ENCODE assay signal across 8 cellular contexts in the genomic region with DNA sequence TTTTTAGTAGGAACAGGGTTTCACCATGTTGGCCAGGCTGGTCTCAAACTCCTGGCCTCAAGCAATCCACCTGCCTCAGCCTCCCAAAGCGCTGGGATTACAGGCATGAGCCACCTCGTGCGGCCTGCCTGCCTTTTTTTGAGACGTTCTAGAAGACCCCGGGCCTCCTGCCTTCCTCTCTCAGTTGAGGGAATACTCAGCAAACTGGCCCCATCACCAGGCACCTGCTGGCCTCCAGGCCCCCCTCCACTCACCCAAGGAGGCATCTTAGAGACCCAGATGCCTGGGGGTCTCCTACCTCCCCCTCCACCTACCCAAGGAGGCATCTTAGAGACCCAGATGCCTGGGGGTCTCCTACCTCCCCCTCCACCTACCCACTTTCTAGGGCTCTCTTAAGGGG. TPM values are rescaled to one million over a fixed set of nuclear protein-coding genes. Genes with fewer than 3 reads are reported as not detected.
DNase-seq lines count a peak whose midpoint lies in the region; ATAC-seq and TF ChIP-seq lines count a peak whose summit lies in the region.
"Not testable (repeated sequence)": the region's sequence is repeated elsewhere in the genome, so short reads cannot be mapped to it uniquely, and the experiment has no call there.

No MANE protein-coding gene starts in this region.

- RAD21 ChIA-PET in HCT116 (lab: Charles Lee; ENCODE audit: low non-redundant PET in 1 of 2, low total read pairs in 2 of 2, uncharacterized antibody in 2 of 2, unreplicated experiment in 2 of 2), result interaction anchor here (2.2 kb wide), 2 partner anchors 21 kb away, joined by 14 to 16 read pairs; no protein-coding TSS in a partner anchor

- not testable (repeated sequence) for H4K20me1 ChIP-seq in HCT116 (ENCODE audit: insufficient read depth)

- H3K4me1 ChIP-seq in HCT116 (ENCODE audit: control insufficient read depth in 1 of 2, insufficient read depth in 2 of 2, low read length in 2 of 2), result peaks cover 78 to 86% of the 10 kb centered on the region in 2 experiments
- H3K4me1 ChIP-seq in right atrium auricular region, result peaks cover 2 to 50% of the 10 kb centered on the region in 2 donors
- peaks cover 38 to 42% of the 10 kb centered on the region in 2 donors for H3K4me1 ChIP-seq in mucosa of rectum (ENCODE audit: control insufficient read depth in 2 of 2, insufficient read depth in 2 of 2, low read length in 2 of 2)
- H3K4me1 ChIP-seq in gastrocnemius medialis, result peaks cover 52 to 57% of the 10 kb centered on the region in 2 donors
- peaks cover 46 to 60% of the 10 kb centered on the region in 2 donors for H3K4me1 ChIP-seq in thoracic aorta (ENCODE audit: control insufficient read depth in 1 of 2, low read depth in 2 of 2)
- H3K4me1 ChIP-seq in aorta (ENCODE audit: control insufficient read depth in 1 of 2, insufficient read depth in 2 of 2, low read length in 2 of 2), result not testable (repeated sequence)

- H3K4me2 ChIP-seq in HCT116 (ENCODE audit: low read length), result peak overlapping the region; percentile 93

- CTCF ChIA-PET in HCT116 (lab: Charles Lee), result interaction anchor here (0.8 to 2.7 kb wide), 4 partner anchors 15 to 31 kb away, joined by 3 to 64 read pairs (median 6); no protein-coding TSS in a partner anchor

- intact Hi-C loops in HCT116 (cut with micrococcal nuclease); aorta (cut with DNase I): not testable (repeated sequence)
- intact Hi-C loops in dorsolateral prefrontal cortex (cut with DNase I) (loop anchor here in 1 of 2 donors (2.0 kb wide), 1 partner anchor 22 kb away; no protein-coding TSS in a partner anchor), gastrocnemius medialis (cut with DNase I; ENCODE audit: low total_unique reads) (loop anchor here (5.0 kb wide), 1 partner anchor 241 kb away; no protein-coding TSS in a partner anchor)

- not testable (repeated sequence) for TF ChIP-seq RAD21 in HCT116 (IDR thresholded peaks at IDR 0.05; ENCODE audit: low read depth)

- not testable (repeated sequence) for TF ChIP-seq POLR2A in HCT116 (IDR thresholded peaks at IDR 0.05; ENCODE audit: borderline replicate concordance, extremely low read depth, insufficient read depth, insufficient read length); gastrocnemius medialis (IDR thresholded peaks at IDR 0.05)

- H3K36me3 ChIP-seq in HCT116 (ENCODE audit: control insufficient read depth in 1 of 2, insufficient read depth in 2 of 2, low read length in 2 of 2); right atrium auricular region; mucosa of rectum (ENCODE audit: control insufficient read depth in 2 of 2, insufficient read depth in 2 of 2, low read length in 2 of 2); gastrocnemius medialis; thoracic aorta; aorta (ENCODE audit: control insufficient read depth in 1 of 2, insufficient read depth in 2 of 2, low read length in 1 of 2): not testable (repeated sequence)

- in situ Hi-C loops in gastrocnemius medialis (cut with MboI; ENCODE audit: low sequenced_read_pairs in 4 of 4), result not testable (repeated sequence)

- not testable (repeated sequence) for H3K79me2 ChIP-seq in HCT116 (ENCODE audit: insufficient read depth, low read length)

- WGBS in aorta, 2 donors, result 76 to 78% methylated on average over 5 of the region's 5 CpGs

- H3K9ac ChIP-seq in HCT116 (ENCODE audit: low read length) (peak overlapping the region; percentile 67), mucosa of rectum (ENCODE audit: low read depth in 1 of 2, low read length in 2 of 2) (peak overlapping the region in 1 of 2 donors; percentile 45)

- POLR2A ChIA-PET in HCT116 (lab: Charles Lee), result interaction anchor here (0.7 to 2.4 kb wide), 3 partner anchors 10 to 15 kb away, joined by 4 to 21 read pairs (median 8); a partner anchor contains a TSS

- H3K9me2 ChIP-seq in HCT116 (ENCODE audit: insufficient read depth), result not testable (repeated sequence)

- H3K9me3 ChIP-seq in HCT116 (ENCODE audit: control insufficient read depth in 1 of 2, insufficient read depth in 1 of 2, low read depth in 1 of 2, low read length in 2 of 2); right atrium auricular region; mucosa of rectum (ENCODE audit: control insufficient read depth in 2 of 2, low read length in 2 of 2); gastrocnemius medialis; thoracic aorta; aorta (ENCODE audit: control insufficient read depth, low read length): not testable (repeated sequence)

- TF ChIP-seq CTCF in HCT116 (IDR thresholded peaks at IDR 0.05 in 2 of 3, conservative IDR thresholded peaks at IDR 0.05 in 1 of 3; ENCODE audit: borderline replicate concordance in 1 of 3, insufficient read depth in 1 of 3, low read depth in 2 of 3, low read length in 2 of 3); dorsolateral prefrontal cortex (IDR thresholded peaks at IDR 0.05 in 54 of 56, conservative IDR thresholded peaks at IDR 0.05 in 2 of 56; ENCODE audit: low read depth in 1 of 56, partially characterized antibody in 56 of 56); right atrium auricular region (IDR thresholded peaks at IDR 0.05); gastrocnemius medialis (IDR thresholded peaks at IDR 0.05 in 4 of 5, conservative IDR thresholded peaks at IDR 0.05 in 1 of 5); thoracic aorta (IDR thresholded peaks at IDR 0.05): not testable (repeated sequence)

- H3K27ac ChIP-seq in HCT116 (ENCODE audit: low read depth, low read length) (peak overlapping the region; percentile 99), angular gyrus (ENCODE audit: low read depth, low read length) (peak overlapping the region; percentile 100), dorsolateral prefrontal cortex (peak overlapping the region; percentile 63 to 100 (median 100)), right atrium auricular region (peak overlapping the region; percentile 94 to 97), mucosa of rectum (ENCODE audit: low read depth in 2 of 2, low read length in 2 of 2) (peak overlapping the region; percentile 89 to 90), gastrocnemius medialis (peak overlapping the region; percentile 99 to 100 (median 100)), thoracic aorta (peak overlapping the region; percentile 95 to 98), aorta (ENCODE audit: low read depth in 1 of 2, low read length in 2 of 2) (peak overlapping the region; percentile 47 to 93)

- not testable (repeated sequence) for H3K4me3 ChIP-seq in HCT116 (replicated peaks in 1 of 2; ENCODE audit: low read depth in 1 of 2, low read length in 2 of 2); dorsolateral prefrontal cortex; right atrium auricular region; mucosa of rectum (ENCODE audit: low read length in 2 of 2); gastrocnemius medialis; aorta (ENCODE audit: low read length in 2 of 2)
- peak overlapping the region; percentile 62 for H3K4me3 ChIP-seq in thoracic aorta

- H2AFZ ChIP-seq in HCT116 (ENCODE audit: low read depth, low read length, poor library complexity, severe bottlenecking), result not testable (repeated sequence)

- H3K27me3 ChIP-seq in HCT116 (ENCODE audit: insufficient read depth, low read length); dorsolateral prefrontal cortex; right atrium auricular region; mucosa of rectum (ENCODE audit: control insufficient read depth in 2 of 2, insufficient read depth in 2 of 2, low read length in 2 of 2); gastrocnemius medialis; thoracic aorta (replicated peaks; ENCODE audit: insufficient read depth); aorta (ENCODE audit: control insufficient read depth in 1 of 2, insufficient read depth in 2 of 2, low read length in 1 of 2): not testable (repeated sequence)

- BruUV-seq in HCT116 (replicated peaks; lab: Mats Ljungman, UMichigan), result not testable (repeated sequence)

- not testable (repeated sequence) for DNase-seq in HCT116 (ENCODE audit: low read depth, low spot score); dorsolateral prefrontal cortex; right atrium auricular region (ENCODE audit: low spot score); gastrocnemius medialis; thoracic aorta (ENCODE audit: low spot score); aorta

- not testable (repeated sequence) for ATAC-seq in HCT116; gastrocnemius medialis; thoracic aorta (ENCODE audit: insufficient number of reproducible peaks, low FRiP score, low read depth); aorta (ENCODE audit: low FRiP score)

RNA-seq across cellular contexts. Expression of a gene that starts 9.6 kb away (rescaled TPM):
- 524 TPM for total RNA-seq in HCT116 (2021; ENCODE audit: unreplicated experiment)
- polyA plus RNA-seq in HCT116 (2012), result 568 and 601 TPM in 2 replicates
- 1,000 to 10,000 TPM in 8 of 120 experiments, 100 to 1,000 TPM in 110, 10 to 100 TPM in 2; 98.5 to 2,404 (median 228) TPM for total RNA-seq in dorsolateral prefrontal cortex
- 1,000 to 10,000 TPM; 1,006 to 1,433 TPM for total RNA-seq in right atrium auricular region
- total RNA-seq in gastrocnemius medialis, result 1,000 to 10,000 TPM; 1,878 to 2,898 (median 2,185) TPM
- total RNA-seq in thoracic aorta, result 1,000 to 10,000 TPM; 1,835 to 2,623 TPM
- 1,000 to 10,000 TPM; 1,225 to 2,295 TPM for total RNA-seq in aorta
- polyA plus RNA-seq in aorta, result 1,000 to 10,000 TPM in 1 of 2 donors, 100 to 1,000 TPM in 1; 742 to 1,817 TPM
